1 cellular context compared by ENCODE assay signal in the genomic region with DNA sequence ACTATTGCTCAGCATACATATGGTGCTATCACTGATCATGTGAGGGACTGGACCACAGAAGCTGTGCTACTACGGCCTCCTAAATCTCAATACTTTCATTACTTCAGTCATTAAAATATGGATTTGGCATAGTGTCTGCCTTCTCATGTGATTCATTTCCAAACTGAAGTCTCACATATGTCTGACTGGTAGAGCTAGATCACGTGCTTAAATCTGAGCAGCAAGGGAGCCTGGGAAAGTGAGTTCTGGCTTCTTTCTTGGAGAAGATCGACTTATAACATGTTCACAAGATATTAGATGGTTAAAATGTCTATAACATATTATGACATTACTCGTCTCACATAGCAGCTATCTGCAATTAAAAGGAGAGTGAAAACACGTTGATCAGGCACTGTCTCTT.
TF ChIP-seq lines count a peak whose summit lies in the region.

No MANE protein-coding gene starts in this region.

TF ChIP-seq in WTC11, 78 proteins besides CTCF, POLR2A, EP300 and RAD21 (continued from another document):
- TF ChIP-seq, protein P1, sequence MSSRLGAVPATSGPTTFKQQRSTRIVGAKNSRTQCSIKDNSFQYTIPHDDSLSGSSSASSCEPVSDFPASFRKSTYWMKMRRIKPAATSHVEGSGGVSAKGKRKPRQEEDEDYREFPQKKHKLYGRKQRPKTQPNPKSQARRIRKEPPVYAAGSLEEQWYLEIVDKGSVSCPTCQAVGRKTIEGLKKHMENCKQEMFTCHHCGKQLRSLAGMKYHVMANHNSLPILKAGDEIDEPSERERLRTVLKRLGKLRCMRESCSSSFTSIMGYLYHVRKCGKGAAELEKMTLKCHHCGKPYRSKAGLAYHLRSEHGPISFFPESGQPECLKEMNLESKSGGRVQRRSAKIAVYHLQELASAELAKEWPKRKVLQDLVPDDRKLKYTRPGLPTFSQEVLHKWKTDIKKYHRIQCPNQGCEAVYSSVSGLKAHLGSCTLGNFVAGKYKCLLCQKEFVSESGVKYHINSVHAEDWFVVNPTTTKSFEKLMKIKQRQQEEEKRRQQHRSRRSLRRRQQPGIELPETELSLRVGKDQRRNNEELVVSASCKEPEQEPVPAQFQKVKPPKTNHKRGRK (CRISPR knock-in tag; IDR thresholded peaks at IDR 0.05; ENCODE audit: borderline replicate concordance), result no peak
- TF ChIP-seq ESRRA (CRISPR knock-in tag; IDR thresholded peaks at IDR 0.05; ENCODE audit: borderline replicate concordance) (no peak), ZNF263 (CRISPR knock-in tag; IDR thresholded peaks at IDR 0.05; ENCODE audit: low read depth) (no peak)
- TF ChIP-seq, protein P2, sequence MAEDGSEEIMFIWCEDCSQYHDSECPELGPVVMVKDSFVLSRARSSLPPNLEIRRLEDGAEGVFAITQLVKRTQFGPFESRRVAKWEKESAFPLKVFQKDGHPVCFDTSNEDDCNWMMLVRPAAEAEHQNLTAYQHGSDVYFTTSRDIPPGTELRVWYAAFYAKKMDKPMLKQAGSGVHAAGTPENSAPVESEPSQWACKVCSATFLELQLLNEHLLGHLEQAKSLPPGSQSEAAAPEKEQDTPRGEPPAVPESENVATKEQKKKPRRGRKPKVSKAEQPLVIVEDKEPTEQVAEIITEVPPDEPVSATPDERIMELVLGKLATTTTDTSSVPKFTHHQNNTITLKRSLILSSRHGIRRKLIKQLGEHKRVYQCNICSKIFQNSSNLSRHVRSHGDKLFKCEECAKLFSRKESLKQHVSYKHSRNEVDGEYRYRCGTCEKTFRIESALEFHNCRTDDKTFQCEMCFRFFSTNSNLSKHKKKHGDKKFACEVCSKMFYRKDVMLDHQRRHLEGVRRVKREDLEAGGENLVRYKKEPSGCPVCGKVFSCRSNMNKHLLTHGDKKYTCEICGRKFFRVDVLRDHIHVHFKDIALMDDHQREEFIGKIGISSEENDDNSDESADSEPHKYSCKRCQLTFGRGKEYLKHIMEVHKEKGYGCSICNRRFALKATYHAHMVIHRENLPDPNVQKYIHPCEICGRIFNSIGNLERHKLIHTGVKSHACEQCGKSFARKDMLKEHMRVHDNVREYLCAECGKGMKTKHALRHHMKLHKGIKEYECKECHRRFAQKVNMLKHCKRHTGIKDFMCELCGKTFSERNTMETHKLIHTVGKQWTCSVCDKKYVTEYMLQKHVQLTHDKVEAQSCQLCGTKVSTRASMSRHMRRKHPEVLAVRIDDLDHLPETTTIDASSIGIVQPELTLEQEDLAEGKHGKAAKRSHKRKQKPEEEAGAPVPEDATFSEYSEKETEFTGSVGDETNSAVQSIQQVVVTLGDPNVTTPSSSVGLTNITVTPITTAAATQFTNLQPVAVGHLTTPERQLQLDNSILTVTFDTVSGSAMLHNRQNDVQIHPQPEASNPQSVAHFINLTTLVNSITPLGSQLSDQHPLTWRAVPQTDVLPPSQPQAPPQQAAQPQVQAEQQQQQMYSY (CRISPR knock-in tag; IDR thresholded peaks at IDR 0.05), result no peak
